In genomic region chr6:142013286-142013685, GRCh38 we compare ENCODE assay signal across 10 cellular contexts.
DNase-seq lines count a peak whose midpoint lies in the region; ATAC-seq and TF ChIP-seq lines count a peak whose summit lies in the region.
"Had no signal": no experiment of that assay in that cellular context is flagged by ENCODE, and none has a peak within 500 bp of the region (broad histone marks: within the 10 kb centered on the region; RNA-seq: fewer than 3 reads in every experiment).

No MANE protein-coding gene starts in this region.

- ATAC-seq in GM21367 (IDR thresholded peaks at IDR 0.05; ENCODE audit: unreplicated experiment) (peak; percentile 58), HG03460 (IDR thresholded peaks at IDR 0.05; ENCODE audit: unreplicated experiment) (peak; percentile 88)

- no peak overlapping the region for H3K4me3 Mint-ChIP-seq in immature natural killer cell

- H3K27me3 Mint-ChIP-seq in immature natural killer cell (ENCODE audit: low read depth in 3 of 3): peaks cover 0 to 9% (median 3%) of the 10 kb centered on the region in 3 donors

- no peaks in the 10 kb centered on the region for H3K36me3 Mint-ChIP-seq in immature natural killer cell

- DNase-seq in AG20443 (ENCODE audit: low spot score): peak; percentile 56
- DNase-seq in epithelial cell of esophagus (ENCODE audit: low read depth): peak; percentile 86
- no peak for DNase-seq in NCI-H1092 (lab: John Stamatoyannopoulos, UW)
- no peak for DNase-seq in immature natural killer cell
- DNase-seq in activated CD8-positive, alpha-beta memory T cell treated with anti-CD3 and anti-CD28 coated beads, Interleukin-2, amount 50 U/mL, for 4 hours: no peak
- DNase-seq in lower leg skin (ENCODE audit: low spot score in 2 of 2): no peak
- DNase-seq: central memory CD4-positive, alpha-beta T cell; NCI-H774 had no signal

- no peak for TF ChIP-seq POLR2A in lower leg skin (IDR thresholded peaks at IDR 0.05)

- H3K27ac Mint-ChIP-seq in immature natural killer cell: no peak overlapping the region

- H3K9me3 Mint-ChIP-seq in immature natural killer cell: peaks cover 0 to 2% (median 0%) of the 10 kb centered on the region in 6 donors

- H3K4me3 ChIP-seq in epithelial cell of esophagus (ENCODE audit: low read length) (no peak overlapping the region), lower leg skin (ENCODE audit: low read depth, poor library complexity, severe bottlenecking) (no peak overlapping the region)

- intact Hi-C loops in lower leg skin (cut with DNase I; ENCODE audit: low total_unique reads): no loop called here

- TF ChIP-seq CTCF in epithelial cell of esophagus (IDR thresholded peaks at IDR 0.05; ENCODE audit: insufficient read depth, low read depth, low read length, missing control alignments) (no peak), lower leg skin (IDR thresholded peaks at IDR 0.05) (no peak)

- no peaks in the 10 kb centered on the region for H3K4me1 Mint-ChIP-seq in immature natural killer cell

Comparison
In these comparisons a context has a peak if more than half of its experiments do, and no peak if none do; other contexts are left out.
1. DNase-seq: peak in AG20443 (single experiment) and epithelial cell of esophagus (single experiment); none in NCI-H1092 (single experiment), immature natural killer cell (0 of 3), activated CD8-positive, alpha-beta memory T cell treated with anti-CD3 and anti-CD28 coated beads, Interleukin-2, amount 50 U/mL, for 4 hours (single experiment) and lower leg skin (0 of 2).